ENCODE assay signal across 25 cellular contexts in genomic region chr21:34730756-34731445, GRCh38.
DNase-seq lines count a peak whose midpoint lies in the region; ATAC-seq and TF ChIP-seq lines count a peak whose summit lies in the region.
"Had no signal": no experiment of that assay in that cellular context is flagged by ENCODE, and none has a peak within 500 bp of the region (broad histone marks: within the 10 kb centered on the region; RNA-seq: fewer than 3 reads in every experiment).

No MANE protein-coding gene starts in this region.

- H4K20me1 ChIP-seq in mammary epithelial cell (ENCODE audit: insufficient read depth, low read length) = no peaks in the 10 kb centered on the region

- CTCF ChIA-PET in mammary epithelial cell (lab: Charles Lee; ENCODE audit: low non-redundant PET) = interaction anchor here (0.7 kb wide), 1 partner anchor 14 kb away, joined by 6 read pairs; no protein-coding TSS in a partner anchor

- H3K27me3 ChIP-seq in mammary epithelial cell (ENCODE audit: insufficient read depth, low read length) = no peaks in the 10 kb centered on the region
- H3K27me3 ChIP-seq in dorsolateral prefrontal cortex = peaks cover 0 to 16% (median 0%) of the 10 kb centered on the region in 45 donors
- H3K27me3 ChIP-seq: BE2C, MG63 had no signal

- no peaks in the 10 kb centered on the region for H3K9me3 ChIP-seq in mammary epithelial cell (replicated peaks; ENCODE audit: insufficient read depth, low read length)
- H3K9me3 ChIP-seq: BE2C, MG63, SK-N-SH had no signal

- intact Hi-C loops in mammary epithelial cell (cut with micrococcal nuclease) (no loop called here), dorsolateral prefrontal cortex (cut with DNase I) (no loop called here)

- peak; percentile 32 for DNase-seq in RPMI7951 (ENCODE audit: low read depth)
- peak; percentile 28 for DNase-seq in mammary epithelial cell
- peak; percentile 56 for DNase-seq in foreskin melanocyte
- no peak for DNase-seq in dorsolateral prefrontal cortex
- DNase-seq: 8988T, ACHN, BE2C, DMS153, H9, HFFc6, Kasumi-1, MG63, NCI-H1105 treated with DMSO at 0.1 percent for 48 hours, NCI-H146, NCI-H1930, NCI-H2227 treated with DMSO at 0.1 percent for 48 hours, NCI-H69, SK-N-SH had no signal

- H3K27ac ChIP-seq in C4-2B (peak overlapping the region; percentile 93), mammary epithelial cell (ENCODE audit: insufficient read depth, low read depth, low read length) (no peak overlapping the region), dorsolateral prefrontal cortex (no peak overlapping the region)

- TF ChIP-seq CTCF in C4-2B (conservative IDR thresholded peaks at IDR 0.05) = no peak
- TF ChIP-seq CTCF in mammary epithelial cell (conservative IDR thresholded peaks at IDR 0.05 in 1 of 2, IDR thresholded peaks at IDR 0.05 in 1 of 2; ENCODE audit: extremely low read depth in 1 of 2, insufficient read depth in 1 of 2, low read depth in 1 of 2, low read length in 2 of 2) = no peak
- TF ChIP-seq CTCF in dorsolateral prefrontal cortex (IDR thresholded peaks at IDR 0.05 in 54 of 56, conservative IDR thresholded peaks at IDR 0.05 in 2 of 56; ENCODE audit: low read depth in 1 of 56, partially characterized antibody in 56 of 56) = no peak

- peaks cover 34% of the 10 kb centered on the region for H3K4me1 ChIP-seq in mammary epithelial cell (ENCODE audit: insufficient read depth, low read length)
- H3K4me1 ChIP-seq: BE2C had no signal

- no peak overlapping the region for H3K9ac ChIP-seq in mammary epithelial cell (ENCODE audit: insufficient read depth, low read length)
- H3K9ac ChIP-seq: SK-N-SH had no signal

- H3K36me3 ChIP-seq in mammary epithelial cell (ENCODE audit: insufficient read depth, low read length) = no peaks in the 10 kb centered on the region
- H3K36me3 ChIP-seq: BE2C, MG63 had no signal

- H2AFZ ChIP-seq in mammary epithelial cell (ENCODE audit: low read depth, low read length) = no peak overlapping the region
- H2AFZ ChIP-seq: GM23338 had no signal

- H3K4me2 ChIP-seq in mammary epithelial cell (ENCODE audit: insufficient read depth, low read depth, low read length) = no peak overlapping the region
- H3K4me2 ChIP-seq: GM23338, SK-N-SH had no signal

- 94% methylated on average over 5 of the region's 5 CpGs for WGBS in mammary epithelial cell (ENCODE audit: low coverage, missing lambda C conversion rate)

- dilution Hi-C loops in mammary epithelial cell (cut with HindIII; ENCODE audit: low sequenced_read_pairs) = no loop called here

- H3K79me2 ChIP-seq in mammary epithelial cell (ENCODE audit: insufficient read depth, low read length) = no peaks in the 10 kb centered on the region

- in situ Hi-C loops in mammary epithelial cell (cut with MboI; ENCODE audit: low sequenced_read_pairs in 2 of 2) = no loop called here

- ATAC-seq in HG03432 (IDR thresholded peaks at IDR 0.05; ENCODE audit: unreplicated experiment) = no peak
- ATAC-seq in GM21529 (IDR thresholded peaks at IDR 0.05; ENCODE audit: unreplicated experiment) = no peak
- no peak for ATAC-seq in GM18511 (IDR thresholded peaks at IDR 0.05; ENCODE audit: unreplicated experiment)
- ATAC-seq: GM23338, K562, Panc1 had no signal

- H3K4me3 ChIP-seq in mammary epithelial cell (replicated peaks in 1 of 3; ENCODE audit: insufficient read depth in 1 of 3, low read depth in 2 of 3, low read length in 3 of 3) (no peak overlapping the region), dorsolateral prefrontal cortex (no peak overlapping the region)
- H3K4me3 ChIP-seq: GM23338, K562, MG63 had no signal

- BruUV-seq in mammary epithelial cell (replicated peaks; lab: Mats Ljungman, UMichigan) = no TSS peak

Comparison
In these comparisons a context has a peak if more than half of its experiments do, and no peak if none do; other contexts are left out.
1. DNase-seq: peak in RPMI7951 (single experiment), mammary epithelial cell (single experiment) and foreskin melanocyte (single experiment); none in dorsolateral prefrontal cortex (0 of 10).